In genomic region chr6:22145823-22146379, GRCh38 we compare ENCODE assay signal across 8 cellular contexts.
DNase-seq lines count a peak whose midpoint lies in the region; ATAC-seq and TF ChIP-seq lines count a peak whose summit lies in the region.

No MANE protein-coding gene starts in this region.

- no peak for ATAC-seq in stimulated activated naive CD8-positive, alpha-beta T cell treated with anti-CD3 and anti-CD28 coated beads, Interleukin-15, amount 100 ng/mL, for 72 hours
- no peak for ATAC-seq in HG03354 (IDR thresholded peaks at IDR 0.05; ENCODE audit: poor library complexity, severe bottlenecking, unreplicated experiment)
- ATAC-seq in body of pancreas = no peak

- TF ChIP-seq EP300 in Ishikawa (IDR thresholded peaks at IDR 0.05; ENCODE audit: borderline replicate concordance) = no peak

- 0 out of 2 replicates have a peak, but pooled peaks have one; percentile 3 for TF ChIP-seq RAD21 in Ishikawa (IDR thresholded peaks at IDR 0.05; ENCODE audit: low read depth)

- peaks cover 62% of the 10 kb centered on the region for H3K27me3 Mint-ChIP-seq in activated naive CD8-positive, alpha-beta T cell treated with anti-CD3 and anti-CD28 coated beads for 36 hours
- peaks cover 57% of the 10 kb centered on the region for H3K27me3 Mint-ChIP-seq in stimulated activated naive CD8-positive, alpha-beta T cell treated with anti-CD3 and anti-CD28 coated beads, Interleukin-15, amount 100 ng/mL, for 72 hours

- H3K9me3 Mint-ChIP-seq in activated naive CD8-positive, alpha-beta T cell treated with anti-CD3 and anti-CD28 coated beads for 36 hours = no peaks in the 10 kb centered on the region
- H3K9me3 Mint-ChIP-seq in stimulated activated naive CD8-positive, alpha-beta T cell treated with anti-CD3 and anti-CD28 coated beads, Interleukin-15, amount 100 ng/mL, for 72 hours = no peaks in the 10 kb centered on the region

- TF ChIP-seq CTCF in hepatocyte (IDR thresholded peaks at IDR 0.05; ENCODE audit: poor library complexity) = peak; percentile 48
- no peak for TF ChIP-seq CTCF in body of pancreas (IDR thresholded peaks at IDR 0.05)

- H3K27me3 ChIP-seq in hepatocyte (no peaks in the 10 kb centered on the region), body of pancreas (no peaks in the 10 kb centered on the region)

- H3K27ac Mint-ChIP-seq in activated naive CD8-positive, alpha-beta T cell treated with anti-CD3 and anti-CD28 coated beads for 36 hours = peak overlapping the region; percentile 27
- no peak overlapping the region for H3K27ac Mint-ChIP-seq in stimulated activated naive CD8-positive, alpha-beta T cell treated with anti-CD3 and anti-CD28 coated beads, Interleukin-15, amount 100 ng/mL, for 72 hours

- H3K4me3 ChIP-seq in hepatocyte = no peak overlapping the region
- no peak overlapping the region for H3K4me3 ChIP-seq in body of pancreas

- H3K27ac ChIP-seq in hepatocyte (no peak overlapping the region), body of pancreas (no peak overlapping the region)

- H3K4me1 ChIP-seq in hepatocyte (ENCODE audit: insufficient read depth) = peaks cover 39% of the 10 kb centered on the region
- peaks cover 22% of the 10 kb centered on the region for H3K4me1 ChIP-seq in body of pancreas

- H3K79me2 ChIP-seq in hepatocyte = no peaks in the 10 kb centered on the region

- H3K9me3 ChIP-seq in hepatocyte (ENCODE audit: low read depth) (no peaks in the 10 kb centered on the region), body of pancreas (no peaks in the 10 kb centered on the region)

- no peak for TF ChIP-seq POLR2A in body of pancreas (IDR thresholded peaks at IDR 0.05)

- 50% methylated on average over 5 of the region's 5 CpGs for WGBS in hepatocyte (ENCODE audit: low lambda C conversion rate, missing lambda C conversion rate)
- WGBS in body of pancreas, 2 donors = 67 to 68% methylated on average over 5 of the region's 5 CpGs

- DNase-seq in Ammon's horn (ENCODE audit: low spot score) (peak; percentile 93), hepatocyte (ENCODE audit: low spot score) (peak; percentile 16), body of pancreas (no peak)
- no peak for DNase-seq in activated naive CD8-positive, alpha-beta T cell treated with anti-CD3 and anti-CD28 coated beads for 36 hours
- DNase-seq in stimulated activated naive CD8-positive, alpha-beta T cell treated with anti-CD3 and anti-CD28 coated beads, Interleukin-15, amount 100 ng/mL, for 72 hours = no peak
- no peak for DNase-seq in activated CD8-positive, alpha-beta memory T cell treated with anti-CD3 and anti-CD28 coated beads, Interleukin-2, amount 50 U/mL, for 4 hours

- no peak overlapping the region for H3K4me2 ChIP-seq in hepatocyte

- no peaks in the 10 kb centered on the region for H3K36me3 ChIP-seq in hepatocyte (replicated peaks; ENCODE audit: insufficient read depth, low read depth)
- no peaks in the 10 kb centered on the region for H3K36me3 ChIP-seq in body of pancreas (replicated peaks in 1 of 2; ENCODE audit: insufficient read depth in 1 of 2, low read depth in 2 of 2)

- peak overlapping the region; percentile 54 for H3K4me3 Mint-ChIP-seq in activated naive CD8-positive, alpha-beta T cell treated with anti-CD3 and anti-CD28 coated beads for 36 hours
- H3K4me3 Mint-ChIP-seq in stimulated activated naive CD8-positive, alpha-beta T cell treated with anti-CD3 and anti-CD28 coated beads, Interleukin-15, amount 100 ng/mL, for 72 hours = peak overlapping the region; percentile 57 to 63

- no peaks in the 10 kb centered on the region for H3K9me2 ChIP-seq in hepatocyte (replicated peaks; ENCODE audit: insufficient read depth)

- no peak overlapping the region for H2AFZ ChIP-seq in hepatocyte

- no peaks in the 10 kb centered on the region for H4K20me1 ChIP-seq in hepatocyte (ENCODE audit: insufficient read depth, poor library complexity, severe bottlenecking)

- intact Hi-C loops in body of pancreas (cut with DNase I) = no loop called here

- no peaks in the 10 kb centered on the region for H3K36me3 Mint-ChIP-seq in activated naive CD8-positive, alpha-beta T cell treated with anti-CD3 and anti-CD28 coated beads for 36 hours

- peaks cover 29% of the 10 kb centered on the region for H3K4me1 Mint-ChIP-seq in activated naive CD8-positive, alpha-beta T cell treated with anti-CD3 and anti-CD28 coated beads for 36 hours
- H3K4me1 Mint-ChIP-seq in stimulated activated naive CD8-positive, alpha-beta T cell treated with anti-CD3 and anti-CD28 coated beads, Interleukin-15, amount 100 ng/mL, for 72 hours = peaks cover 34% of the 10 kb centered on the region

TF ChIP-seq in Ishikawa, 13 proteins besides CTCF, POLR2A, EP300 and RAD21:
- TF ChIP-seq REST (IDR thresholded peaks at IDR 0.05; ENCODE audit: low read depth) (no peak), FOXM1 (IDR thresholded peaks at IDR 0.05; ENCODE audit: borderline replicate concordance, low read depth) (no peak), CREB1 (IDR thresholded peaks at IDR 0.05; ENCODE audit: low read depth) (no peak), YY1 (IDR thresholded peaks at IDR 0.05; ENCODE audit: low read depth) (no peak), NFIC (IDR thresholded peaks at IDR 0.05) (no peak), TEAD4 (IDR thresholded peaks at IDR 0.05) (no peak), TAF1 (IDR thresholded peaks at IDR 0.05; ENCODE audit: low read depth) (no peak), USF1 (IDR thresholded peaks at IDR 0.05) (no peak), CEBPB (IDR thresholded peaks at IDR 0.05) (no peak), EGR1 (IDR thresholded peaks at IDR 0.05) (no peak)

Comparison
In these comparisons a context has a peak if more than half of its experiments do, and no peak if none do; other contexts are left out.
1. DNase-seq: peak in Ammon's horn (single experiment) and hepatocyte (single experiment); none in activated naive CD8-positive, alpha-beta T cell treated with anti-CD3 and anti-CD28 coated beads for 36 hours (single experiment), stimulated activated naive CD8-positive, alpha-beta T cell treated with anti-CD3 and anti-CD28 coated beads, Interleukin-15, amount 100 ng/mL, for 72 hours (0 of 2), body of pancreas (0 of 4) and activated CD8-positive, alpha-beta memory T cell treated with anti-CD3 and anti-CD28 coated beads, Interleukin-2, amount 50 U/mL, for 4 hours (single experiment).